11 cellular contexts compared by ENCODE assay signal in genomic region chr1:31238612-31238985, GRCh38. TPM values are rescaled to one million over a fixed set of nuclear protein-coding genes. Genes with fewer than 3 reads are reported as not detected.
DNase-seq lines count a peak whose midpoint lies in the region; ATAC-seq and TF ChIP-seq lines count a peak whose summit lies in the region.
"Had no signal": no experiment of that assay in that cellular context is flagged by ENCODE, and none has a peak within 500 bp of the region (broad histone marks: within the 10 kb centered on the region; RNA-seq: fewer than 3 reads in every experiment).

No MANE protein-coding gene starts in this region.

- no peaks in the 10 kb centered on the region for H3K4me1 ChIP-seq in CD4-positive, alpha-beta memory T cell (ENCODE audit: insufficient read depth, low read length)

- ATAC-seq in central memory CD8-positive, alpha-beta T cell (replicated peaks; ENCODE audit: extremely low read depth, poor library complexity, severe bottlenecking), result no peak
- no peak for ATAC-seq in HG03108 (IDR thresholded peaks at IDR 0.05; ENCODE audit: unreplicated experiment)

- CTCF ChIA-PET in CD4-positive, alpha-beta memory T cell (lab: Charles Lee; ENCODE audit: partially characterized antibody), result no interaction called here

- no peak overlapping the region for H3K4me3 ChIP-seq in CD4-positive, alpha-beta memory T cell (ENCODE audit: low read length in 2 of 2)
- peak overlapping the region; percentile 34 for H3K4me3 ChIP-seq in HFF-Myc (replicated peaks; ENCODE audit: low read depth, low read length)

- H3K36me3 Mint-ChIP-seq in CD4-positive, alpha-beta memory T cell, result no peaks in the 10 kb centered on the region
- peaks cover 3% of the 10 kb centered on the region for H3K36me3 Mint-ChIP-seq in central memory CD8-positive, alpha-beta T cell (ENCODE audit: insufficient read depth)
- no peaks in the 10 kb centered on the region for H3K36me3 Mint-ChIP-seq in nephron (ENCODE audit: low read depth)

- intact Hi-C loops in CD4-positive, alpha-beta memory T cell (cut with micrococcal nuclease), result no loop called here

- peaks cover 27% of the 10 kb centered on the region for H3K27me3 ChIP-seq in CD4-positive, alpha-beta memory T cell (ENCODE audit: insufficient read depth, low read length)

- no peak for DNase-seq in CD4-positive, alpha-beta memory T cell
- DNase-seq in HFF-Myc (ENCODE audit: extremely low read depth, low read depth) (no peak), NCI-H345 treated with DMSO at 0.1 percent for 48 hours (lab: John Stamatoyannopoulos, UW; ENCODE audit: unreplicated experiment) (no peak), medulla oblongata (ENCODE audit: extremely low spot score) (no peak), NCI-H2171 (lab: John Stamatoyannopoulos, UW) (no peak)
- DNase-seq in central memory CD8-positive, alpha-beta T cell (ENCODE audit: low spot score in 2 of 2), result no peak

- H3K9me3 ChIP-seq in CD4-positive, alpha-beta memory T cell (ENCODE audit: control insufficient read depth in 1 of 2, low read length in 2 of 2), result no peaks in the 10 kb centered on the region
- H3K9me3 ChIP-seq: neutrophil, Peyer's patch, thoracic aorta had no signal

- POLR2A ChIA-PET in CD4-positive, alpha-beta memory T cell (lab: Charles Lee; ENCODE audit: partially characterized antibody), result no interaction called here

- no peak overlapping the region for H3K27ac Mint-ChIP-seq in CD4-positive, alpha-beta memory T cell
- no peak overlapping the region for H3K27ac Mint-ChIP-seq in central memory CD8-positive, alpha-beta T cell (ENCODE audit: low read depth)
- peak overlapping the region in 2 of 3 experiments; percentile 34 to 53 for H3K27ac Mint-ChIP-seq in nephron

- H3K4me3 Mint-ChIP-seq in CD4-positive, alpha-beta memory T cell, result peak overlapping the region in 7 of 8 donors; percentile 49 to 79 (median 68)
- peak overlapping the region; percentile 60 for H3K4me3 Mint-ChIP-seq in central memory CD8-positive, alpha-beta T cell
- peak overlapping the region; percentile 88 to 92 (median 88) for H3K4me3 Mint-ChIP-seq in nephron

- no peak overlapping the region for H3K27ac ChIP-seq in CD4-positive, alpha-beta memory T cell (ENCODE audit: low read depth, low read length)
- H3K27ac ChIP-seq: neutrophil, Peyer's patch, thoracic aorta had no signal

- H3K9me3 Mint-ChIP-seq in CD4-positive, alpha-beta memory T cell, result peaks cover 0 to 3% (median 0%) of the 10 kb centered on the region in 8 donors
- H3K9me3 Mint-ChIP-seq in central memory CD8-positive, alpha-beta T cell, result no peaks in the 10 kb centered on the region
- no peaks in the 10 kb centered on the region for H3K9me3 Mint-ChIP-seq in nephron

- TF ChIP-seq CTCF in HFF-Myc (IDR thresholded peaks at IDR 0.05; ENCODE audit: low read depth, low read length, missing control alignments) (no peak), nephron (IDR thresholded peaks at IDR 0.05; ENCODE audit: unreplicated experiment in 3 of 3) (no peak)

- H3K27me3 Mint-ChIP-seq in CD4-positive, alpha-beta memory T cell, result peaks cover 37 to 45% of the 10 kb centered on the region in 2 donors
- peaks cover 71% of the 10 kb centered on the region for H3K27me3 Mint-ChIP-seq in central memory CD8-positive, alpha-beta T cell
- peaks cover 64% of the 10 kb centered on the region for H3K27me3 Mint-ChIP-seq in nephron (ENCODE audit: low read depth)

- H3K4me1 Mint-ChIP-seq in CD4-positive, alpha-beta memory T cell, result peaks cover 3 to 22% (median 12%) of the 10 kb centered on the region in 4 donors
- peaks cover 8% of the 10 kb centered on the region for H3K4me1 Mint-ChIP-seq in central memory CD8-positive, alpha-beta T cell
- H3K4me1 Mint-ChIP-seq in nephron, result peaks cover 14% of the 10 kb centered on the region

- H3K36me3 ChIP-seq in CD4-positive, alpha-beta memory T cell (ENCODE audit: insufficient read depth, low read length), result no peaks in the 10 kb centered on the region
- H3K36me3 ChIP-seq: neutrophil, Peyer's patch, thoracic aorta had no signal

RNA-seq across cellular contexts. Expression of gene NKAIN1, which starts 1.1 kb away (rescaled TPM):
- not detected for total RNA-seq in CD4-positive, alpha-beta memory T cell
- not detected for polyA plus RNA-seq in CD4-positive, alpha-beta memory T cell
- total RNA-seq: Peyer's patch, thoracic aorta had no signal

RNA-seq across cellular contexts. Expression of gene SNRNP40, which starts 58.0 kb away (rescaled TPM):
- total RNA-seq in CD4-positive, alpha-beta memory T cell, result 10 to 100 TPM; 58.7 to 67.0 TPM
- polyA plus RNA-seq in CD4-positive, alpha-beta memory T cell, result 100 to 1,000 TPM in 1 of 2 donors, 10 to 100 TPM in 1; 100.0 to 118 TPM

RNA-seq across cellular contexts. Expression of gene ZCCHC17, which starts 58.2 kb away (rescaled TPM):
- total RNA-seq in CD4-positive, alpha-beta memory T cell, result 10 to 100 TPM; 20.2 to 21.8 TPM
- polyA plus RNA-seq in CD4-positive, alpha-beta memory T cell, result 10 to 100 TPM; 43.6 to 44.5 TPM

Comparison
In these comparisons a context has a peak if more than half of its experiments do, and no peak if none do; other contexts are left out.
1. H3K27ac Mint-ChIP-seq: peak in nephron (2 of 3); none in CD4-positive, alpha-beta memory T cell (0 of 7) and central memory CD8-positive, alpha-beta T cell (single experiment).
2. Peak in every context shown above with its lines, with median percentiles within 50 percentile points of each other: H3K4me3 Mint-ChIP-seq.